In the genomic region with DNA sequence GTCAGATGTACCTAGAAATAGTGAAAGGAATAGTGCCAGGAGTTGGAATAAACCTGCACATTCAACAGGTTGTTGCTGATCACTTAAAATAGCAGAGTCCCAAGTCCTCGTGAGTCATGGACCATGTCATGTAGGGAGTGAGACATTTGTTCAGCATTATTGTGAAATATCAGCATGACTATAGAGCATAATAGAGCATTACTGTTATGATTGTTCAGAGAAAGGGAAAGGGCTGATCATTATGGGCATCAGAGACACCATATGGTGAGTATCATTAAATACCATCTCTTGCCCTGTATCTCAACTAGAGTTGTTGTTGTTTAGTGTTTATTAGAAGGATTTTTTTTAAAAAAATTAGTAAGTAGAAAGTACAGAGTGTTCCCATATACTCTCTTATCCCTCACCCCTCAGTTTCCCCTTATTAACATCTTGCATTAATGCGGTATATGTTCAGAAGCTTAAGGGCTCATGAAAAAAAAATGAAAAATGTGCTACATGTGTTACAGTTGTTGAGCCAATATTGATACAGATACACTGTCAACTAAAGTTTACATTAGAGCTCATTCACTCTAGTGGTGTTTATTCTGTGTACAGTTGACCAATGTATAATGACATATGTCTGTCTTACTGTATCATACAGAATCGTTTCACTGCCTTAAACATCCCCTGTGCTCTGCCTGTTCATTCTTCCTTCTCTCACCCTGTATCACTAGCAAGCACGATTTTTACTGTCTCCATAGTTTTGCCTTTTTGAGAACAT, we compare ENCODE assay signal across 11 cellular contexts. TPM values are rescaled to one million over a fixed set of nuclear protein-coding genes. Genes with fewer than 3 reads are reported as not detected.
DNase-seq lines count a peak whose midpoint lies in the region; ATAC-seq and TF ChIP-seq lines count a peak whose summit lies in the region.
"Had no signal": no experiment of that assay in that cellular context is flagged by ENCODE, and none has a peak within 500 bp of the region (broad histone marks: within the 10 kb centered on the region; RNA-seq: fewer than 3 reads in every experiment).

No MANE protein-coding gene starts in this region.

- H4K91ac ChIP-seq in IMR-90 (ENCODE audit: insufficient read depth, low read depth, low read length): no peak overlapping the region

- H3K4ac ChIP-seq in IMR-90 (ENCODE audit: low read depth, low read length): no peak overlapping the region

- whole genome bisulfite sequencing in IMR-90 (ENCODE audit: extremely low coverage in 2 of 2, insufficient read length in 1 of 2), 2 experiments: no CpG with 5 or more reads among the region's 4 CpGs
- 65% methylated on average over 4 of the region's 4 CpGs for WGBS in mammary epithelial cell (ENCODE audit: low coverage, missing lambda C conversion rate)

- H4K20me1 ChIP-seq in IMR-90 (ENCODE audit: insufficient read depth, low read length): no peaks in the 10 kb centered on the region
- H4K20me1 ChIP-seq in mammary epithelial cell (ENCODE audit: insufficient read depth, low read length): no peaks in the 10 kb centered on the region

- no peak overlapping the region for H3K4me2 ChIP-seq in IMR-90 (ENCODE audit: low read depth, low read length)
- no peak overlapping the region for H3K4me2 ChIP-seq in mammary epithelial cell (ENCODE audit: insufficient read depth, low read depth, low read length)

- H3K27ac Mint-ChIP-seq in WTC11: no peak overlapping the region
- H3K27ac Mint-ChIP-seq: T-helper 2 cell treated with Interferon-gamma antibody and Interleukin-4, amounts not matched to agents 5 μg/mL and 100 μg/mL, for 36 hours had no signal

- H3K4me1 ChIP-seq in IMR-90 (ENCODE audit: control insufficient read depth, insufficient read depth, low read length) (peaks cover 3% of the 10 kb centered on the region; the same call in 1 of the 2 replicates), mammary epithelial cell (ENCODE audit: insufficient read depth, low read length) (peaks cover 16% of the 10 kb centered on the region)

- DNase-seq in Daoy (ENCODE audit: low read depth) (peak; percentile 10), IMR-90 (peak; percentile 79), mammary epithelial cell (peak; percentile 90), mucosa of gallbladder (ENCODE audit: low spot score) (peak; percentile 31), WTC11 (ENCODE audit: low spot score) (no peak), NCI-H1694 treated with DMSO at 0.1 percent for 48 hours (lab: John Stamatoyannopoulos, UW) (no peak)
- DNase-seq in stimulated activated naive CD4-positive, alpha-beta T cell treated with Interleukin-2 at 50 U/mL for 16 hours (lab: John Stamatoyannopoulos, UW): no peak
- DNase-seq: glutamatergic neuron, NCI-H226 had no signal

- intact Hi-C loops in IMR-90 (cut with micrococcal nuclease): no loop called here
- intact Hi-C loops in mammary epithelial cell (cut with micrococcal nuclease): loop anchor here (1.0 kb wide), 1 partner anchor 153 kb away; the partner anchor contains the start of gene MRO

- POLR2A ChIA-PET in IMR-90 (lab: Charles Lee; ENCODE audit: unreplicated experiment): no interaction called here
- POLR2A ChIA-PET in WTC11 (lab: Charles Lee): no interaction called here

- H2BK15ac ChIP-seq in IMR-90 (ENCODE audit: low read depth, low read length): no peak overlapping the region

- no peak overlapping the region for H3K56ac ChIP-seq in IMR-90 (ENCODE audit: extremely low read depth, insufficient read depth, low read length)

- H3K9ac ChIP-seq in IMR-90 (ENCODE audit: low read depth, low read length): no peak overlapping the region
- H3K9ac ChIP-seq in mammary epithelial cell (ENCODE audit: insufficient read depth, low read length): no peak overlapping the region

- H3K4me1 Mint-ChIP-seq in WTC11: peaks cover 19% of the 10 kb centered on the region

- ATAC-seq in IMR-90 (ENCODE audit: low read depth) (peak; percentile 59), WTC11 (no peak), GM19351 (IDR thresholded peaks at IDR 0.05; ENCODE audit: unreplicated experiment) (no peak)

- H3K27me3 ChIP-seq in IMR-90 (ENCODE audit: control insufficient read depth, insufficient read depth, low read length): no peaks in the 10 kb centered on the region
- no peaks in the 10 kb centered on the region for H3K27me3 ChIP-seq in mammary epithelial cell (ENCODE audit: insufficient read depth, low read length)

- peaks cover 5% of the 10 kb centered on the region; the same call in 1 of the 2 replicates for H3K27me3 Mint-ChIP-seq in WTC11 (ENCODE audit: low read depth)

- no peak for TF ChIP-seq POLR2A in IMR-90 (IDR thresholded peaks at IDR 0.05; ENCODE audit: low read depth, low read length)

- BruUV-seq in IMR-90 (replicated peaks; lab: Mats Ljungman, UMichigan) (no TSS peak), mammary epithelial cell (replicated peaks; lab: Mats Ljungman, UMichigan) (no TSS peak)

- H3K36me3 ChIP-seq in IMR-90 (ENCODE audit: control insufficient read depth, insufficient read depth, low read length) (peaks cover 23% of the 10 kb centered on the region), mammary epithelial cell (ENCODE audit: insufficient read depth, low read length) (peaks cover 3% of the 10 kb centered on the region)

- H3K9me1 ChIP-seq in IMR-90 (ENCODE audit: insufficient read depth, low read length): peaks cover 3% of the 10 kb centered on the region; the same call in 1 of the 2 replicates

- no peak overlapping the region for H3K14ac ChIP-seq in IMR-90 (replicated peaks; ENCODE audit: low read depth, low read length)

- CTCF ChIA-PET in IMR-90 (lab: Yijun Ruan, JAX): no interaction called here
- CTCF ChIA-PET in mammary epithelial cell (lab: Charles Lee; ENCODE audit: low non-redundant PET): no interaction called here
- CTCF ChIA-PET in WTC11 (lab: Charles Lee): no interaction called here

- H3K4me3 Mint-ChIP-seq in WTC11: no peak overlapping the region
- H3K4me3 Mint-ChIP-seq: T-helper 2 cell treated with Interferon-gamma antibody and Interleukin-4, amounts not matched to agents 5 μg/mL and 100 μg/mL, for 36 hours had no signal

- dilution Hi-C loops in IMR-90 (cut with HindIII; ENCODE audit: low sequenced_read_pairs, unreplicated experiment): no loop called here
- dilution Hi-C loops in mammary epithelial cell (cut with HindIII; ENCODE audit: low sequenced_read_pairs): no loop called here

- no peak overlapping the region for H2AK9ac ChIP-seq in IMR-90 (replicated peaks; ENCODE audit: low read depth, low read length, poor library complexity)

- no peak for TF ChIP-seq CTCF in IMR-90 (conservative IDR thresholded peaks at IDR 0.05; ENCODE audit: low read depth, low read length)
- TF ChIP-seq CTCF in mammary epithelial cell (conservative IDR thresholded peaks at IDR 0.05 in 1 of 2, IDR thresholded peaks at IDR 0.05 in 1 of 2; ENCODE audit: extremely low read depth in 1 of 2, insufficient read depth in 1 of 2, low read depth in 1 of 2, low read length in 2 of 2): no peak
- TF ChIP-seq CTCF in WTC11 (IDR thresholded peaks at IDR 0.05): no peak

- TF ChIP-seq RAD21 in IMR-90 (IDR thresholded peaks at IDR 0.05; ENCODE audit: low read length): no peak

- H3K18ac ChIP-seq in IMR-90 (ENCODE audit: low read depth, low read length): no peak overlapping the region

- peaks cover 14% of the 10 kb centered on the region for H3K79me2 ChIP-seq in mammary epithelial cell (ENCODE audit: insufficient read depth, low read length)

- no peak overlapping the region for H3K4me3 ChIP-seq in IMR-90 (ENCODE audit: insufficient read depth, low read depth, low read length)
- H3K4me3 ChIP-seq in mammary epithelial cell (replicated peaks in 1 of 3; ENCODE audit: insufficient read depth in 1 of 3, low read depth in 2 of 3, low read length in 3 of 3): no peak overlapping the region

- H2BK120ac ChIP-seq in IMR-90 (ENCODE audit: low read depth, low read length): no peak overlapping the region

- H2BK20ac ChIP-seq in IMR-90 (ENCODE audit: low read depth, low read length): no peak overlapping the region

- peaks cover 12 to 16% of the 10 kb centered on the region in 2 experiments for H3K79me1 ChIP-seq in IMR-90 (ENCODE audit: low read depth in 1 of 2, low read length in 2 of 2)

- H3K9me3 Mint-ChIP-seq in WTC11: peaks cover 30% of the 10 kb centered on the region

- no peak overlapping the region for H4K8ac ChIP-seq in IMR-90 (ENCODE audit: low read depth in 2 of 2, low read length in 2 of 2)

- in situ Hi-C loops in IMR-90 (cut with MboI; ENCODE audit: low sequenced_read_pairs): loop anchor here (5.0 kb wide), 1 partner anchor 54 kb away; no protein-coding TSS in a partner anchor
- in situ Hi-C loops in mammary epithelial cell (cut with MboI; ENCODE audit: low sequenced_read_pairs in 2 of 2): no loop called here

- H2BK5ac ChIP-seq in IMR-90 (ENCODE audit: low read depth, low read length, poor library complexity, severe bottlenecking): no peak overlapping the region

- H3K23ac ChIP-seq in IMR-90 (ENCODE audit: low read depth, low read length): no peak overlapping the region

- no peak overlapping the region for H2AFZ ChIP-seq in IMR-90 (replicated peaks; ENCODE audit: low read length, poor library complexity)
- H2AFZ ChIP-seq in mammary epithelial cell (ENCODE audit: low read depth, low read length): no peak overlapping the region

- H3K27ac ChIP-seq in IMR-90 (ENCODE audit: insufficient read depth, low read length) (no peak overlapping the region), mammary epithelial cell (ENCODE audit: insufficient read depth, low read depth, low read length) (peak overlapping the region; percentile 2)

- H3K9me3 ChIP-seq in IMR-90 (ENCODE audit: control insufficient read depth, insufficient read depth, low read length): peaks cover 7% of the 10 kb centered on the region; the same call in 1 of the 2 replicates
- H3K9me3 ChIP-seq in mammary epithelial cell (replicated peaks; ENCODE audit: insufficient read depth, low read length): no peaks in the 10 kb centered on the region

- H2AK5ac ChIP-seq in IMR-90 (ENCODE audit: low read depth, low read length): no peak overlapping the region

- H3K36me3 Mint-ChIP-seq in WTC11: peaks cover 31% of the 10 kb centered on the region

- no peak overlapping the region for H4K5ac ChIP-seq in IMR-90 (ENCODE audit: low read depth, low read length)

RNA-seq across cellular contexts. Expression of gene ELAC1, which starts 5.7 kb away (rescaled TPM):
- total RNA-seq in Daoy (2014; rRNA removed; shearing (Covaris generic)): 8.3 and 13.0 TPM in 2 replicates
- total RNA-seq in IMR-90 (2012; rRNA removed) (5.2 and 6.4 TPM in 2 replicates), mammary epithelial cell (10 to 100 TPM in 1 of 2 donors, 1 to 10 TPM in 1; 5.5 to 11.2 TPM), mucosa of gallbladder (8.1 TPM), WTC11 (2021) (3.9 to 4.3 TPM (median 4.0 TPM) in 3 replicates)
- polyA plus RNA-seq in IMR-90 (2012; rRNA removed) (7.7 and 8.4 TPM in 2 replicates), mammary epithelial cell (5.3 TPM)
- 3.4 and 4.4 TPM in 2 replicates for polyA plus RNA-seq in IMR-90 (2012; cell fraction: cytosol; rRNA removed)
- polyA plus RNA-seq in IMR-90 (2012; cell fraction: nucleus; rRNA removed; ENCODE audit: low replicate concordance): 1.1 and 3.5 TPM in 2 replicates
- 0.98 TPM for polyA minus RNA-seq in mammary epithelial cell

RNA-seq across cellular contexts. Expression of gene SMAD4, which starts 56.5 kb away (rescaled TPM):
- 48.3 and 75.9 TPM in 2 replicates for total RNA-seq in Daoy (2014; rRNA removed; shearing (Covaris generic))
- 145 and 194 TPM in 2 replicates for total RNA-seq in IMR-90 (2012; rRNA removed)
- 54.3 and 57.6 TPM in 2 replicates for polyA plus RNA-seq in IMR-90 (2012; rRNA removed)
- 20.5 and 29.9 TPM in 2 replicates for polyA plus RNA-seq in IMR-90 (2012; cell fraction: cytosol; rRNA removed)
- polyA plus RNA-seq in IMR-90 (2012; cell fraction: nucleus; rRNA removed; ENCODE audit: low replicate concordance): 27.3 and 57.4 TPM in 2 replicates
- 100 to 1,000 TPM in 1 of 2 donors, 10 to 100 TPM in 1; 70.6 to 111 TPM for total RNA-seq in mammary epithelial cell
- 60.6 TPM for polyA plus RNA-seq in mammary epithelial cell
- polyA minus RNA-seq in mammary epithelial cell: 60.5 TPM
- 108 TPM for total RNA-seq in mucosa of gallbladder
- 105 to 107 TPM (median 107 TPM) in 3 replicates for total RNA-seq in WTC11 (2021)

Comparison
In these comparisons a context has a peak if more than half of its experiments do, and no peak if none do; other contexts are left out.
1. DNase-seq: peak in Daoy (single experiment), IMR-90 (single experiment), mammary epithelial cell (single experiment) and mucosa of gallbladder (single experiment); none in WTC11 (single experiment), NCI-H1694 treated with DMSO at 0.1 percent for 48 hours (single experiment) and stimulated activated naive CD4-positive, alpha-beta T cell treated with Interleukin-2 at 50 U/mL for 16 hours (single experiment).